Comparison of ENCODE assay signal across 13 cellular contexts in genomic region chr1:56450004-56450666, GRCh38.
"Had no signal": no experiment of that assay in that cellular context is flagged by ENCODE, and none has a peak within 500 bp of the region (broad histone marks: within the 10 kb centered on the region; RNA-seq: fewer than 3 reads in every experiment).

No MANE protein-coding gene starts in this region.

- H3K36me3 ChIP-seq: thyroid gland, vagina had no signal

- H3K4me1 ChIP-seq: body of pancreas had no signal

- H3K4me3 Mint-ChIP-seq: activated B cell treated with CpG ODN at 0.5 μM for 24 hours; dendritic cell treated with granulocyte-macrophage colony-stimulating factor and Interleukin-4, amounts not matched to agents 40 ng/mL and 50 ng/mL, for 4 days; effector memory CD8-positive, alpha-beta T cell; T-helper 1 cell treated with Interleukin-12 subunit alpha and Interleukin-12 subunit beta and Interleukin-4 antibody, amounts not matched to agents 30 μg/mL and 1 μg/mL, for 36 hours had no signal

- H3K9me3 ChIP-seq: body of pancreas, thyroid gland, vagina had no signal

- DNase-seq: activated B cell treated with CpG ODN at 0.5 μM for 24 hours; activated CD4-positive, alpha-beta T cell treated with anti-CD3 and anti-CD28 coated beads, Interleukin-2, amount 50 U/mL, for 1 hour; activated naive CD4-positive, alpha-beta T cell treated with anti-CD3 and anti-CD28 coated beads, Interleukin-2, amount 50 U/mL, for 16 hours; amniotic stem cell; body of pancreas; central memory CD4-positive, alpha-beta T cell; effector memory CD8-positive, alpha-beta T cell; mesenchymal stem cell had no signal

- H3K27ac ChIP-seq: body of pancreas, vagina had no signal

- H3K27ac Mint-ChIP-seq: activated B cell treated with CpG ODN at 0.5 μM for 24 hours; effector memory CD8-positive, alpha-beta T cell; T-helper 1 cell treated with Interleukin-12 subunit alpha and Interleukin-12 subunit beta and Interleukin-4 antibody, amounts not matched to agents 30 μg/mL and 1 μg/mL, for 36 hours had no signal

- H3K27me3 ChIP-seq: body of pancreas, thyroid gland, vagina had no signal

- H3K9me3 Mint-ChIP-seq: activated B cell treated with CpG ODN at 0.5 μM for 24 hours; dendritic cell treated with granulocyte-macrophage colony-stimulating factor and Interleukin-4, amounts not matched to agents 40 ng/mL and 50 ng/mL, for 4 days; T-helper 1 cell treated with Interleukin-12 subunit alpha and Interleukin-12 subunit beta and Interleukin-4 antibody, amounts not matched to agents 30 μg/mL and 1 μg/mL, for 36 hours had no signal

- H3K27me3 Mint-ChIP-seq: activated B cell treated with CpG ODN at 0.5 μM for 24 hours had no signal

- ATAC-seq: body of pancreas; effector memory CD8-positive, alpha-beta T cell had no signal

- H3K4me3 ChIP-seq: body of pancreas, skin epidermis, thyroid gland, vagina had no signal

- H3K4me1 Mint-ChIP-seq: activated B cell treated with CpG ODN at 0.5 μM for 24 hours had no signal
